Comparison of ENCODE assay signal across 1 cellular context in genomic region chr7:100472854-100473499, GRCh38.
TF ChIP-seq lines count a peak whose summit lies in the region.

No MANE protein-coding gene starts in this region.

TF ChIP-seq in K562, 482 proteins besides CTCF, POLR2A, EP300 and RAD21 (continued from another document and continues in another):
- TF ChIP-seq NCOA6 (IDR thresholded peaks at IDR 0.05) (no peak), HIVEP1 (CRISPR knock-in tag; IDR thresholded peaks at IDR 0.05) (peak; percentile 42; the same call in 1 of the 2 replicates), GATAD2A (IDR thresholded peaks at IDR 0.05) (peak; percentile 41; the same call in 1 of the 2 replicates), HDGF (IDR thresholded peaks at IDR 0.05) (no peak), NBN (IDR thresholded peaks at IDR 0.05; ENCODE audit: low read depth) (peak; percentile 30; the same call in 1 of the 2 replicates), DPF2 (IDR thresholded peaks at IDR 0.05) (peak; percentile 88), NCOR1 (IDR thresholded peaks at IDR 0.05) (peak; percentile 7; the same call in 1 of the 2 replicates), SMARCA5 (IDR thresholded peaks at IDR 0.05) (no peak), SIN3A (IDR thresholded peaks at IDR 0.05; ENCODE audit: borderline replicate concordance in 2 of 2, control insufficient read depth in 1 of 2, low read depth in 2 of 2, low read length in 2 of 2) (0 out of 4 replicates have a peak, but pooled peaks of 1 of the 2 experiments have one; percentile 33), ZBTB8A (IDR thresholded peaks at IDR 0.05; ENCODE audit: partially characterized antibody) (no peak), ZNF384 (IDR thresholded peaks at IDR 0.05; ENCODE audit: low read depth, low read length) (no peak), LCOR (CRISPR knock-in tag; IDR thresholded peaks at IDR 0.05) (peak; percentile 86), ARID1B (IDR thresholded peaks at IDR 0.05) (peak; percentile 87), SMAD1 (IDR thresholded peaks at IDR 0.05; ENCODE audit: low read depth, low read length, partially characterized antibody) (no peak), RBFOX2 (IDR thresholded peaks at IDR 0.05; ENCODE audit: low read depth, low read length) (no peak), SMARCE1 (IDR thresholded peaks at IDR 0.05) (peak; percentile 87), FOXA3 (CRISPR knock-in tag; conservative IDR thresholded peaks at IDR 0.05 in 1 of 2, IDR thresholded peaks at IDR 0.05 in 1 of 2) (no peak), MAZ (CRISPR knock-in tag; conservative IDR thresholded peaks at IDR 0.05 in 1 of 2, IDR thresholded peaks at IDR 0.05 in 1 of 2) (peak; percentile 26 to 56; a peak in 2 of 4 replicates), ZNF217 (CRISPR knock-in tag; IDR thresholded peaks at IDR 0.05) (no peak), ETS2 (tag; IDR thresholded peaks at IDR 0.05; ENCODE audit: borderline replicate concordance, poor library complexity, severe bottlenecking) (no peak), GABPA (tag; conservative IDR thresholded peaks at IDR 0.05; ENCODE audit: low read depth) (peak; percentile 81), TRIM24 (IDR thresholded peaks at IDR 0.05) (peak; percentile 32 to 46; a peak in 1 of 4 replicates), CBFA2T2 (conservative IDR thresholded peaks at IDR 0.05) (peak; percentile 78), ZNF431 (CRISPR knock-in tag; IDR thresholded peaks at IDR 0.05) (no peak), ZNF408 (CRISPR knock-in tag; IDR thresholded peaks at IDR 0.05; ENCODE audit: low read depth) (no peak), NFIX (CRISPR knock-in tag; IDR thresholded peaks at IDR 0.05; ENCODE audit: low read depth) (no peak), ETV5 (CRISPR knock-in tag; IDR thresholded peaks at IDR 0.05; ENCODE audit: low read depth) (peak; percentile 38; the same call in 1 of the 2 replicates), KLF6 (CRISPR knock-in tag; IDR thresholded peaks at IDR 0.05; ENCODE audit: borderline replicate concordance) (no peak), MIER1 (IDR thresholded peaks at IDR 0.05; ENCODE audit: low read depth) (0 out of 2 replicates have a peak, but pooled peaks have one; percentile 26), ZNF175 (CRISPR knock-in tag; IDR thresholded peaks at IDR 0.05; ENCODE audit: low read depth) (no peak), MTA2 (IDR thresholded peaks at IDR 0.05; ENCODE audit: low read depth) (peak; percentile 36), XRCC3 (IDR thresholded peaks at IDR 0.05) (no peak), NCOA1 (IDR thresholded peaks at IDR 0.05; ENCODE audit: low read depth) (no peak), DACH1 (IDR thresholded peaks at IDR 0.05; ENCODE audit: partially characterized antibody) (no peak), CTBP1 (IDR thresholded peaks at IDR 0.05; ENCODE audit: borderline replicate concordance) (0 out of 2 replicates have a peak, but pooled peaks have one; percentile 36), MYC (IDR thresholded peaks at IDR 0.05; ENCODE audit: low read depth, low read length) (no peak), MYC (CRISPR knock-in tag; IDR thresholded peaks at IDR 0.05; ENCODE audit: borderline replicate concordance, low read depth) (no peak), ASH1L (IDR thresholded peaks at IDR 0.05; ENCODE audit: borderline replicate concordance, low read depth, partially characterized antibody) (no peak), ZBTB40 (IDR thresholded peaks at IDR 0.05) (peak; percentile 84), ZBTB40 (CRISPR knock-in tag; IDR thresholded peaks at IDR 0.05) (no peak), NFIC (IDR thresholded peaks at IDR 0.05) (peak; percentile 36; the same call in 1 of the 2 replicates), CBFA2T3 (IDR thresholded peaks at IDR 0.05) (peak; percentile 86), DNMT1 (IDR thresholded peaks at IDR 0.05) (no peak), ZC3H11A (IDR thresholded peaks at IDR 0.05; ENCODE audit: low read depth, low read length) (no peak), HLTF (IDR thresholded peaks at IDR 0.05) (no peak), ZNF695 (CRISPR knock-in tag; IDR thresholded peaks at IDR 0.05) (no peak), NCOA2 (IDR thresholded peaks at IDR 0.05; ENCODE audit: partially characterized antibody in 2 of 2) (no peak), PCBP2 (IDR thresholded peaks at IDR 0.05; ENCODE audit: low read depth, low read length, poor library complexity, severe bottlenecking) (no peak), MED1 (CRISPR knock-in tag; IDR thresholded peaks at IDR 0.05; ENCODE audit: borderline replicate concordance) (no peak), ZNF655 (CRISPR knock-in tag; IDR thresholded peaks at IDR 0.05) (no peak), HDAC2 (IDR thresholded peaks at IDR 0.05) (0 out of 2 replicates have a peak, but pooled peaks have one; percentile 51), POLR2H (tag; IDR thresholded peaks at IDR 0.05; ENCODE audit: low read depth) (no peak), SOX6 (IDR thresholded peaks at IDR 0.05) (peak; percentile 27; the same call in 1 of the 2 replicates)
- TF ChIP-seq, protein P1, sequence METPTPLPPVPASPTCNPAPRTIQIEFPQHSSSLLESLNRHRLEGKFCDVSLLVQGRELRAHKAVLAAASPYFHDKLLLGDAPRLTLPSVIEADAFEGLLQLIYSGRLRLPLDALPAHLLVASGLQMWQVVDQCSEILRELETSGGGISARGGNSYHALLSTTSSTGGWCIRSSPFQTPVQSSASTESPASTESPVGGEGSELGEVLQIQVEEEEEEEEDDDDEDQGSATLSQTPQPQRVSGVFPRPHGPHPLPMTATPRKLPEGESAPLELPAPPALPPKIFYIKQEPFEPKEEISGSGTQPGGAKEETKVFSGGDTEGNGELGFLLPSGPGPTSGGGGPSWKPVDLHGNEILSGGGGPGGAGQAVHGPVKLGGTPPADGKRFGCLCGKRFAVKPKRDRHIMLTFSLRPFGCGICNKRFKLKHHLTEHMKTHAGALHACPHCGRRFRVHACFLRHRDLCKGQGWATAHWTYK (CRISPR knock-in tag; IDR thresholded peaks at IDR 0.05): no peak
- TF ChIP-seq, protein P2, sequence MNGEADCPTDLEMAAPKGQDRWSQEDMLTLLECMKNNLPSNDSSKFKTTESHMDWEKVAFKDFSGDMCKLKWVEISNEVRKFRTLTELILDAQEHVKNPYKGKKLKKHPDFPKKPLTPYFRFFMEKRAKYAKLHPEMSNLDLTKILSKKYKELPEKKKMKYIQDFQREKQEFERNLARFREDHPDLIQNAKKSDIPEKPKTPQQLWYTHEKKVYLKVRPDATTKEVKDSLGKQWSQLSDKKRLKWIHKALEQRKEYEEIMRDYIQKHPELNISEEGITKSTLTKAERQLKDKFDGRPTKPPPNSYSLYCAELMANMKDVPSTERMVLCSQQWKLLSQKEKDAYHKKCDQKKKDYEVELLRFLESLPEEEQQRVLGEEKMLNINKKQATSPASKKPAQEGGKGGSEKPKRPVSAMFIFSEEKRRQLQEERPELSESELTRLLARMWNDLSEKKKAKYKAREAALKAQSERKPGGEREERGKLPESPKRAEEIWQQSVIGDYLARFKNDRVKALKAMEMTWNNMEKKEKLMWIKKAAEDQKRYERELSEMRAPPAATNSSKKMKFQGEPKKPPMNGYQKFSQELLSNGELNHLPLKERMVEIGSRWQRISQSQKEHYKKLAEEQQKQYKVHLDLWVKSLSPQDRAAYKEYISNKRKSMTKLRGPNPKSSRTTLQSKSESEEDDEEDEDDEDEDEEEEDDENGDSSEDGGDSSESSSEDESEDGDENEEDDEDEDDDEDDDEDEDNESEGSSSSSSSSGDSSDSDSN (IDR thresholded peaks at IDR 0.05; ENCODE audit: borderline replicate concordance in 1 of 2, low read depth in 2 of 2, low read length in 2 of 2): peak in 1 of 2 experiments; percentile 97; a peak in 3 of 4 replicates
- TF ChIP-seq, protein P3, sequence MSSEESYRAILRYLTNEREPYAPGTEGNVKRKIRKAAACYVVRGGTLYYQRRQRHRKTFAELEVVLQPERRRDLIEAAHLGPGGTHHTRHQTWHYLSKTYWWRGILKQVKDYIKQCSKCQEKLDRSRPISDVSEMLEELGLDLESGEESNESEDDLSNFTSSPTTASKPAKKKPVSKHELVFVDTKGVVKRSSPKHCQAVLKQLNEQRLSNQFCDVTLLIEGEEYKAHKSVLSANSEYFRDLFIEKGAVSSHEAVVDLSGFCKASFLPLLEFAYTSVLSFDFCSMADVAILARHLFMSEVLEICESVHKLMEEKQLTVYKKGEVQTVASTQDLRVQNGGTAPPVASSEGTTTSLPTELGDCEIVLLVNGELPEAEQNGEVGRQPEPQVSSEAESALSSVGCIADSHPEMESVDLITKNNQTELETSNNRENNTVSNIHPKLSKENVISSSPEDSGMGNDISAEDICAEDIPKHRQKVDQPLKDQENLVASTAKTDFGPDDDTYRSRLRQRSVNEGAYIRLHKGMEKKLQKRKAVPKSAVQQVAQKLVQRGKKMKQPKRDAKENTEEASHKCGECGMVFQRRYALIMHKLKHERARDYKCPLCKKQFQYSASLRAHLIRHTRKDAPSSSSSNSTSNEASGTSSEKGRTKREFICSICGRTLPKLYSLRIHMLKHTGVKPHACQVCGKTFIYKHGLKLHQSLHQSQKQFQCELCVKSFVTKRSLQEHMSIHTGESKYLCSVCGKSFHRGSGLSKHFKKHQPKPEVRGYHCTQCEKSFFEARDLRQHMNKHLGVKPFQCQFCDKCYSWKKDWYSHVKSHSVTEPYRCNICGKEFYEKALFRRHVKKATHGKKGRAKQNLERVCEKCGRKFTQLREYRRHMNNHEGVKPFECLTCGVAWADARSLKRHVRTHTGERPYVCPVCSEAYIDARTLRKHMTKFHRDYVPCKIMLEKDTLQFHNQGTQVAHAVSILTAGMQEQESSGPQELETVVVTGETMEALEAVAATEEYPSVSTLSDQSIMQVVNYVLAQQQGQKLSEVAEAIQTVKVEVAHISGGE (CRISPR knock-in tag; IDR thresholded peaks at IDR 0.05): peak in 1 of 3 experiments; percentile 85; a peak in 2 of 6 replicates
